26 cellular contexts compared by ENCODE assay signal in the genomic region with DNA sequence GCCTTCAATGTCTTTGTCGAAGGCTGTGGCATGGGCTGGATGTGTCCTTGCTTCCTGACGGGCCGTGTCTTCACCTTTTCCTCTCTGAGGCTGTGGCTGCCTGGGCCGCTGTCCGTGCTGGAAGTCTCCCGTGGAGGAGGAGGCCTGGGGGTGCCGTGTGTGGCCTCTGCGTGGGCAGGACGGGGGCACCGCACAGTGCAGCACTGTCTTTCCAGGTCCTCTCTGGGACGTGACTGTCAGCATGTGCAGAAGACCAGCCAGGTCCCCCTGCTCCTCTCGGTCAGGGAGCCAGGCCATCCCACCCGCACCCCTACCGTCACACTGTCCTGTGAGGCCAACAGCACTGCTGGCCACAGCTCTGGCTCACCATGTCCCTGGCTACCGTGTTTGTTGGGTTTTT.
DNase-seq lines count a peak whose midpoint lies in the region; ATAC-seq, FAIRE-seq and TF ChIP-seq lines count a peak whose summit lies in the region.
"Had no signal": no experiment of that assay in that cellular context is flagged by ENCODE, and none has a peak within 500 bp of the region (broad histone marks: within the 10 kb centered on the region; RNA-seq: fewer than 3 reads in every experiment).

No MANE protein-coding gene starts in this region.

- no peak for TF ChIP-seq POLR2A in vagina (IDR thresholded peaks at IDR 0.05)
- no peak for TF ChIP-seq POLR2A in GM12891 (IDR thresholded peaks at IDR 0.05; ENCODE audit: low read depth, low read length)

- H4K12ac ChIP-seq in trophoblast cell (ENCODE audit: low read depth, low read length), result no peak overlapping the region

- FAIRE-seq in GM12891 (lab: Jason Lieb, UNC), result no peak
- FAIRE-seq: GM12892, H1, K562 had no signal

- peaks cover 5% of the 10 kb centered on the region for H3K27me3 Mint-ChIP-seq in activated CD4-positive, alpha-beta T cell treated with anti-CD3 and anti-CD28 coated beads, Interleukin-2, amount 10 ng/mL, durations not matched to agents 7 days and 5 days
- no peaks in the 10 kb centered on the region for H3K27me3 Mint-ChIP-seq in stimulated activated memory B cell treated with anti-CD40 and anti-IgM and Interleukin-4, amounts not matched to agents 10 μg/mL and 1 μg/mL and 100 μg/mL, for 72 hours

- H4K91ac ChIP-seq in trophoblast cell (ENCODE audit: low read depth, low read length), result no peak overlapping the region

- H3K9me3 ChIP-seq in trophoblast cell (ENCODE audit: insufficient read depth, low read depth, low read length), result no peaks in the 10 kb centered on the region
- no peaks in the 10 kb centered on the region for H3K9me3 ChIP-seq in vagina
- H3K9me3 ChIP-seq: MG63, SK-N-SH had no signal

- H3K27ac ChIP-seq in trophoblast cell (ENCODE audit: low read depth, low read length) (no peak overlapping the region), vagina (peak overlapping the region; percentile 75)
- H3K27ac ChIP-seq: BLaER1 treated with 17β-estradiol and CSF1 and Interleukin-3, amounts not matched to agents 10 nM and 100 nM had no signal

- H3K36me3 ChIP-seq in trophoblast cell (ENCODE audit: control insufficient read depth in 1 of 2, insufficient read depth in 2 of 2, low read length in 2 of 2) (no peaks in the 10 kb centered on the region), vagina (no peaks in the 10 kb centered on the region)
- H3K36me3 ChIP-seq: BLaER1 treated with 17β-estradiol and CSF1 and Interleukin-3, amounts not matched to agents 10 nM and 100 nM; MG63 had no signal

- peak; percentile 24 for ATAC-seq in stimulated activated memory B cell treated with anti-CD40 and anti-IgM and Interleukin-4, amounts not matched to agents 10 μg/mL and 1 μg/mL and 100 μg/mL, for 72 hours
- ATAC-seq: CD8-positive, alpha-beta T cell; K562 had no signal

- POLR2A ChIA-PET in activated CD4-positive, alpha-beta T cell treated with anti-CD3 and anti-CD28 coated beads, Interleukin-2, amount 10 ng/mL, durations not matched to agents 7 days and 5 days (lab: Charles Lee), result no interaction called here

- H3K23ac ChIP-seq in trophoblast cell (ENCODE audit: low read length), result no peak overlapping the region

- no peak overlapping the region for H3K9ac ChIP-seq in trophoblast cell (ENCODE audit: low read length)
- H3K9ac ChIP-seq: BLaER1 treated with 17β-estradiol and CSF1 and Interleukin-3, amounts not matched to agents 10 nM and 100 nM; SK-N-SH had no signal

- H3K27me3 ChIP-seq in trophoblast cell (ENCODE audit: insufficient read depth, low read length) (no peaks in the 10 kb centered on the region), vagina (no peaks in the 10 kb centered on the region)
- H3K27me3 ChIP-seq: BLaER1 treated with 17β-estradiol and CSF1 and Interleukin-3, amounts not matched to agents 10 nM and 100 nM; MG63 had no signal

- H3K4me1 ChIP-seq in trophoblast cell (ENCODE audit: control insufficient read depth in 1 of 2, insufficient read depth in 2 of 2, low read length in 2 of 2) (no peaks in the 10 kb centered on the region), vagina (peaks cover 14% of the 10 kb centered on the region)

- H3K4ac ChIP-seq in trophoblast cell (ENCODE audit: low read depth, low read length), result no peak overlapping the region

- H3K4me3 ChIP-seq in trophoblast cell (ENCODE audit: low read depth, low read length) (peak overlapping the region; percentile 49), vagina (no peak overlapping the region)
- H3K4me3 ChIP-seq: BLaER1 treated with 17β-estradiol and CSF1 and Interleukin-3, amounts not matched to agents 10 nM and 100 nM; K562; MG63 had no signal

- no peak overlapping the region for H2BK12ac ChIP-seq in trophoblast cell (ENCODE audit: low read length)

- H3K4me1 Mint-ChIP-seq in activated CD4-positive, alpha-beta T cell treated with anti-CD3 and anti-CD28 coated beads, Interleukin-2, amount 10 ng/mL, durations not matched to agents 7 days and 5 days, result peaks cover 20% of the 10 kb centered on the region
- H3K4me1 Mint-ChIP-seq in stimulated activated memory B cell treated with anti-CD40 and anti-IgM and Interleukin-4, amounts not matched to agents 10 μg/mL and 1 μg/mL and 100 μg/mL, for 72 hours, result no peaks in the 10 kb centered on the region

- no peak overlapping the region for H2AFZ ChIP-seq in trophoblast cell (ENCODE audit: insufficient read depth, low read length, poor library complexity)

- intact Hi-C loops in vagina (cut with DNase I), result no loop called here

- no peak overlapping the region for H3K4me3 Mint-ChIP-seq in activated CD4-positive, alpha-beta T cell treated with anti-CD3 and anti-CD28 coated beads, Interleukin-2, amount 10 ng/mL, durations not matched to agents 7 days and 5 days
- no peak overlapping the region for H3K4me3 Mint-ChIP-seq in stimulated activated memory B cell treated with anti-CD40 and anti-IgM and Interleukin-4, amounts not matched to agents 10 μg/mL and 1 μg/mL and 100 μg/mL, for 72 hours
- H3K4me3 Mint-ChIP-seq: CD8-positive, alpha-beta T cell had no signal

- H3K79me2 ChIP-seq in trophoblast cell (ENCODE audit: control insufficient read depth, insufficient read depth, low read length, poor library complexity), result no peaks in the 10 kb centered on the region

- peak overlapping the region; percentile 50 for H3K27ac Mint-ChIP-seq in activated CD4-positive, alpha-beta T cell treated with anti-CD3 and anti-CD28 coated beads, Interleukin-2, amount 10 ng/mL, durations not matched to agents 7 days and 5 days
- no peak overlapping the region for H3K27ac Mint-ChIP-seq in stimulated activated memory B cell treated with anti-CD40 and anti-IgM and Interleukin-4, amounts not matched to agents 10 μg/mL and 1 μg/mL and 100 μg/mL, for 72 hours
- H3K27ac Mint-ChIP-seq: CD8-positive, alpha-beta T cell had no signal

- peaks cover 12% of the 10 kb centered on the region for H3K9me3 Mint-ChIP-seq in activated CD4-positive, alpha-beta T cell treated with anti-CD3 and anti-CD28 coated beads, Interleukin-2, amount 10 ng/mL, durations not matched to agents 7 days and 5 days
- peaks cover 5% of the 10 kb centered on the region for H3K9me3 Mint-ChIP-seq in stimulated activated memory B cell treated with anti-CD40 and anti-IgM and Interleukin-4, amounts not matched to agents 10 μg/mL and 1 μg/mL and 100 μg/mL, for 72 hours
- H3K9me3 Mint-ChIP-seq: CD8-positive, alpha-beta T cell had no signal

- no peak overlapping the region for H4K8ac ChIP-seq in trophoblast cell (ENCODE audit: low read depth, low read length)

- no peak overlapping the region for H3K14ac ChIP-seq in trophoblast cell (ENCODE audit: low read length)

- WGBS in trophoblast cell (ENCODE audit: extremely low coverage, insufficient coverage, insufficient read length), result no CpG with 5 or more reads among the region's 15 CpGs

- no peak overlapping the region for H2BK120ac ChIP-seq in trophoblast cell (ENCODE audit: insufficient read depth, low read length, poor library complexity)

- H3K36me3 Mint-ChIP-seq in activated CD4-positive, alpha-beta T cell treated with anti-CD3 and anti-CD28 coated beads, Interleukin-2, amount 10 ng/mL, durations not matched to agents 7 days and 5 days (ENCODE audit: low read depth), result peaks cover 8% of the 10 kb centered on the region
- no peaks in the 10 kb centered on the region for H3K36me3 Mint-ChIP-seq in stimulated activated memory B cell treated with anti-CD40 and anti-IgM and Interleukin-4, amounts not matched to agents 10 μg/mL and 1 μg/mL and 100 μg/mL, for 72 hours
- H3K36me3 Mint-ChIP-seq: CD8-positive, alpha-beta T cell had no signal

- no peak overlapping the region for H3K4me2 ChIP-seq in trophoblast cell (ENCODE audit: low read length)
- H3K4me2 ChIP-seq: BLaER1 treated with 17β-estradiol and CSF1 and Interleukin-3, amounts not matched to agents 10 nM and 100 nM; SK-N-SH had no signal

- CTCF ChIA-PET in activated CD4-positive, alpha-beta T cell treated with anti-CD3 and anti-CD28 coated beads, Interleukin-2, amount 10 ng/mL, durations not matched to agents 7 days and 5 days (lab: Charles Lee), result interaction anchor here (0.5 kb wide), 1 partner anchor 36 kb away, joined by 6 read pairs; no protein-coding TSS in a partner anchor

- H3K18ac ChIP-seq in trophoblast cell (ENCODE audit: low read length), result no peak overlapping the region

- H2BK5ac ChIP-seq in trophoblast cell (ENCODE audit: low read depth, low read length, poor library complexity), result no peak overlapping the region

- TF ChIP-seq CTCF in vagina (IDR thresholded peaks at IDR 0.05), result no peak

- no peak overlapping the region for H2AK5ac ChIP-seq in trophoblast cell (ENCODE audit: low read length)

- H3K79me1 ChIP-seq in trophoblast cell (ENCODE audit: low read length), result no peaks in the 10 kb centered on the region

- no peak for DNase-seq in activated CD4-positive, alpha-beta T cell treated with anti-CD3 and anti-CD28 coated beads, Interleukin-2, amount 10 ng/mL, durations not matched to agents 7 days and 5 days
- no peak for DNase-seq in activated CD4-positive, alpha-beta T cell treated with anti-CD3 and anti-CD28 coated beads for 4 hours
- DNase-seq in trophoblast cell, result no peak
- no peak for DNase-seq in vagina (ENCODE audit: extremely low spot score in 2 of 2)
- DNase-seq in activated effector memory CD4-positive, alpha-beta T cell treated with anti-CD3 and anti-CD28 coated beads, Interleukin-2, amount 50 U/mL, for 16 hours, result no peak
- DNase-seq in SKM-1 (lab: John Stamatoyannopoulos, UW; ENCODE audit: unreplicated experiment), result no peak
- no peak for DNase-seq in GM12891 (ENCODE audit: insufficient read length, low spot score)
- DNase-seq: 8988T; Calu3; CD8-positive, alpha-beta T cell; DMS153; MG63; NCI-H1048; NCI-H1417 treated with DMSO at 0.1 percent for 48 hours; NCI-H187 treated with DMSO at 0.1 percent for 48 hours; NCI-H2107; NCI-H2227 treated with DMSO at 0.1 percent for 48 hours; NCI-H510A; NCI-H748 treated with DMSO at 0.1 percent for 48 hours; SIG-M5; SK-N-SH had no signal

TF ChIP-seq in GM12891, 5 proteins besides CTCF, POLR2A, EP300 and RAD21:
- TF ChIP-seq TAF1 (IDR thresholded peaks at IDR 0.05; ENCODE audit: low read depth, low read length) (no peak), POLR2AphosphoS5 (IDR thresholded peaks at IDR 0.05; ENCODE audit: low read depth, low read length) (no peak), SPI1 (IDR thresholded peaks at IDR 0.05; ENCODE audit: low read depth, low read length) (no peak), POU2F2 (IDR thresholded peaks at IDR 0.05; ENCODE audit: low read depth, low read length) (no peak), PAX5 (IDR thresholded peaks at IDR 0.05; ENCODE audit: insufficient read depth, low read length, severe bottlenecking) (no peak)
